Comparison of ENCODE assay signal across 11 cellular contexts in the genomic region with DNA sequence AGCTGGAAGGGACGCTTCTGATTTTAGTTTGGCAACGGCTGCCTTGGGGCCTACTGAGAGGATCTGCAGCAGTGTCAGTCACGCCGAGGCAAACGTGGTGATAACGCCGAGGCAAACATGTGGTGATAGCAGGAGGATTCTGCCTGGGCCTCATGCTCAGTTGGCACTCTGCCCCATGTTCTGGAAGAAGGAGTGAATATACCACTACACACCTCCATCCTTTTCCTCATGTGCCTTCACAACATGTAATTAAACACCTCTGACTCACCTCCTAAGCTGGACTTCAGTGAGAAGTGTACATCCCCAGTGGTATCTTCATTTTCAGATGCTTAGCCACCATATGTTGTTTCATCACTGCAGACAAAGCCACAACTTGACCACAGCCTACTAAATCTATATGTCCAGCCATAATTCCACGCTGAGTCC.
DNase-seq lines count a peak whose midpoint lies in the region; ATAC-seq and TF ChIP-seq lines count a peak whose summit lies in the region.
"Had no signal": no experiment of that assay in that cellular context is flagged by ENCODE, and none has a peak within 500 bp of the region (broad histone marks: within the 10 kb centered on the region; RNA-seq: fewer than 3 reads in every experiment).

No MANE protein-coding gene starts in this region.

- no peak overlapping the region for H3K27ac ChIP-seq in foreskin keratinocyte
- peak overlapping the region; percentile 12 for H3K27ac ChIP-seq in skeletal muscle tissue (ENCODE audit: low read depth, low read length)

- no peak overlapping the region for H3K9ac ChIP-seq in skeletal muscle tissue (ENCODE audit: low read depth in 1 of 3, low read length in 3 of 3)

- POLR2A ChIA-PET in HEK293T (lab: Yijun Ruan, JAX) = no interaction called here

- ATAC-seq in foreskin keratinocyte (peak; percentile 65), GM18505 (IDR thresholded peaks at IDR 0.05; ENCODE audit: unreplicated experiment) (no peak), GM18519 (IDR thresholded peaks at IDR 0.05; ENCODE audit: low FRiP score, unreplicated experiment) (no peak), HG02938 (IDR thresholded peaks at IDR 0.05; ENCODE audit: unreplicated experiment) (no peak)

- no peak for TF ChIP-seq CTCF in HFF-Myc (IDR thresholded peaks at IDR 0.05; ENCODE audit: low read depth, low read length, missing control alignments)
- no peak for TF ChIP-seq CTCF in foreskin keratinocyte (conservative IDR thresholded peaks at IDR 0.05)

- H3K27me3 ChIP-seq in foreskin keratinocyte (no peaks in the 10 kb centered on the region), skeletal muscle tissue (ENCODE audit: control insufficient read depth in 3 of 3, insufficient read depth in 3 of 3, low read length in 3 of 3) (no peaks in the 10 kb centered on the region)

- H3K9me3 ChIP-seq in skeletal muscle tissue (ENCODE audit: control insufficient read depth in 3 of 3, low read length in 3 of 3) = no peaks in the 10 kb centered on the region

- H3K4me3 ChIP-seq in HFF-Myc (replicated peaks; ENCODE audit: low read depth, low read length) (no peak overlapping the region), skeletal muscle tissue (ENCODE audit: low read length in 3 of 3) (no peak overlapping the region)
- H3K4me3 ChIP-seq: skin epidermis had no signal

- H3K36me3 ChIP-seq in skeletal muscle tissue (ENCODE audit: control insufficient read depth in 3 of 3, insufficient read depth in 3 of 3, low read length in 3 of 3) = no peaks in the 10 kb centered on the region

- CTCF ChIA-PET in HEK293T (lab: Yijun Ruan, JAX) = no interaction called here

- DNase-seq in HFF-Myc (ENCODE audit: extremely low read depth, low read depth) = peak; percentile 64
- DNase-seq in RKO (ENCODE audit: low spot score) = peak; percentile 10
- DNase-seq in foreskin keratinocyte = peak; percentile 23 to 50
- no peak for DNase-seq in HEK293T (ENCODE audit: extremely low spot score)
- DNase-seq: COR-L47, NCI-H524 treated with DMSO at 0.1 percent for 48 hours had no signal

- no peak for TF ChIP-seq POLR2A in GM18505 (IDR thresholded peaks at IDR 0.05; ENCODE audit: borderline replicate concordance, extremely low read depth, insufficient read depth, insufficient read length)

- peaks cover 8% of the 10 kb centered on the region for H3K4me1 ChIP-seq in foreskin keratinocyte
- H3K4me1 ChIP-seq in skeletal muscle tissue (ENCODE audit: control insufficient read depth in 3 of 3, insufficient read depth in 3 of 3, low read length in 3 of 3) = peaks cover 2 to 15% (median 5%) of the 10 kb centered on the region in 3 donors

TF ChIP-seq in HEK293T, 16 proteins besides CTCF, POLR2A, EP300 and RAD21:
- no peak for TF ChIP-seq FOXK2 (IDR thresholded peaks at IDR 0.05)
- no peak for TF ChIP-seq LEF1 (IDR thresholded peaks at IDR 0.05; ENCODE audit: borderline replicate concordance)
- TF ChIP-seq L3MBTL2 (conservative IDR thresholded peaks at IDR 0.05) = no peak
- TF ChIP-seq NFRKB (IDR thresholded peaks at IDR 0.05) = no peak
- no peak for TF ChIP-seq CTBP1 (IDR thresholded peaks at IDR 0.05; ENCODE audit: borderline replicate concordance)
- TF ChIP-seq ELF4 (IDR thresholded peaks at IDR 0.05) = no peak
- no peak for TF ChIP-seq TARDBP (IDR thresholded peaks at IDR 0.05)
- no peak for TF ChIP-seq FOXM1 (IDR thresholded peaks at IDR 0.05; ENCODE audit: borderline replicate concordance)
- TF ChIP-seq ARNT (IDR thresholded peaks at IDR 0.05) = no peak
- TF ChIP-seq SP1 (IDR thresholded peaks at IDR 0.05) = no peak
- no peak for TF ChIP-seq ZNF384 (IDR thresholded peaks at IDR 0.05)
- no peak for TF ChIP-seq BHLHE40 (IDR thresholded peaks at IDR 0.05; ENCODE audit: borderline replicate concordance)
- TF ChIP-seq, protein P1, sequence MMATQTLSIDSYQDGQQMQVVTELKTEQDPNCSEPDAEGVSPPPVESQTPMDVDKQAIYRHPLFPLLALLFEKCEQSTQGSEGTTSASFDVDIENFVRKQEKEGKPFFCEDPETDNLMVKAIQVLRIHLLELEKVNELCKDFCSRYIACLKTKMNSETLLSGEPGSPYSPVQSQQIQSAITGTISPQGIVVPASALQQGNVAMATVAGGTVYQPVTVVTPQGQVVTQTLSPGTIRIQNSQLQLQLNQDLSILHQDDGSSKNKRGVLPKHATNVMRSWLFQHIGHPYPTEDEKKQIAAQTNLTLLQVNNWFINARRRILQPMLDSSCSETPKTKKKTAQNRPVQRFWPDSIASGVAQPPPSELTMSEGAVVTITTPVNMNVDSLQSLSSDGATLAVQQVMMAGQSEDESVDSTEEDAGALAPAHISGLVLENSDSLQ (IDR thresholded peaks at IDR 0.05) = no peak
- no peak for TF ChIP-seq FOXA1 (IDR thresholded peaks at IDR 0.05)
- no peak for TF ChIP-seq SUZ12 (IDR thresholded peaks at IDR 0.05)
- TF ChIP-seq HDGF (IDR thresholded peaks at IDR 0.05; ENCODE audit: borderline replicate concordance) = no peak
